ENCODE assay signal across 9 cellular contexts in genomic region chr13:101417043-101417406, GRCh38. TPM values are rescaled to one million over a fixed set of nuclear protein-coding genes. Genes with fewer than 3 reads are reported as not detected.
DNase-seq lines count a peak whose midpoint lies in the region; ATAC-seq and TF ChIP-seq lines count a peak whose summit lies in the region.
"Had no signal": no experiment of that assay in that cellular context is flagged by ENCODE, and none has a peak within 500 bp of the region (broad histone marks: within the 10 kb centered on the region; RNA-seq: fewer than 3 reads in every experiment).

No MANE protein-coding gene starts in this region.

- DNase-seq in HT1080 (ENCODE audit: low read depth) (peak; percentile 66), SK-N-DZ (ENCODE audit: low spot score) (peak; percentile 45), left ventricle myocardium inferior (no peak), smooth muscle cell of the brain vasculature (ENCODE audit: low read depth, low spot score) (peak; percentile 20), NCI-H2196 (lab: John Stamatoyannopoulos, UW; ENCODE audit: unreplicated experiment) (no peak), mesenteric fat pad (ENCODE audit: low spot score) (no peak), hippocampal formation (lab: John Stamatoyannopoulos, UW) (no peak)
- DNase-seq: activated CD4-positive, alpha-beta T cell treated with anti-CD3 and anti-CD28 coated beads for 4 hours had no signal

- peaks cover 22% of the 10 kb centered on the region for H3K27me3 ChIP-seq in left ventricle myocardium inferior (ENCODE audit: low read depth)

- H3K4me3 ChIP-seq in left ventricle myocardium inferior = peak overlapping the region; percentile 75

- no peaks in the 10 kb centered on the region for H3K36me3 ChIP-seq in left ventricle myocardium inferior

- peaks cover 17% of the 10 kb centered on the region for H3K4me1 ChIP-seq in left ventricle myocardium inferior

- peak overlapping the region; percentile 84 for H3K27ac ChIP-seq in left ventricle myocardium inferior (replicated peaks)

- no peak for TF ChIP-seq CTCF in left ventricle myocardium inferior (IDR thresholded peaks at IDR 0.05; ENCODE audit: borderline replicate concordance)

- intact Hi-C loops in left ventricle myocardium inferior (cut with micrococcal nuclease) = no loop called here

- no peaks in the 10 kb centered on the region for H3K9me3 ChIP-seq in left ventricle myocardium inferior (replicated peaks)

- ATAC-seq in GM21515 (IDR thresholded peaks at IDR 0.05; ENCODE audit: unreplicated experiment) = no peak

RNA-seq across cellular contexts. Expression of gene NALCN, which starts 0.7 kb away (rescaled TPM):
- 3.1 and 3.3 TPM in 2 replicates for total RNA-seq in HT1080 (2014; rRNA removed; shearing (Covaris generic))
- 4.6 and 5.6 TPM in 2 replicates for polyA plus RNA-seq in HT1080 (2015; cell fraction: cytosol; rRNA removed)
- polyA plus RNA-seq in HT1080 (2015; cell fraction: nucleus; rRNA removed) = 3.1 and 4.1 TPM in 2 replicates
- 5.1 and 5.2 TPM in 2 replicates for polyA plus RNA-seq in SK-N-DZ (2014; cell fraction: cytosol; rRNA removed)
- polyA plus RNA-seq in SK-N-DZ (2014; cell fraction: nucleus; rRNA removed) = 3.1 and 3.4 TPM in 2 replicates
- 8.3 TPM for total RNA-seq in left ventricle myocardium inferior
- 0.19 TPM for total RNA-seq in mesenteric fat pad

RNA-seq across cellular contexts. Expression of gene ITGBL1, which starts 35.5 kb away (rescaled TPM):
- 39.5 and 44.0 TPM in 2 replicates for total RNA-seq in HT1080 (2014; rRNA removed; shearing (Covaris generic))
- 39.9 and 51.4 TPM in 2 replicates for polyA plus RNA-seq in HT1080 (2015; cell fraction: cytosol; rRNA removed)
- 87.8 and 96.9 TPM in 2 replicates for polyA plus RNA-seq in HT1080 (2015; cell fraction: nucleus; rRNA removed)
- 0.02 TPM in 1 of 2 replicates, not detected in the other for polyA plus RNA-seq in SK-N-DZ (2014; cell fraction: cytosol; rRNA removed)
- polyA plus RNA-seq in SK-N-DZ (2014; cell fraction: nucleus; rRNA removed) = 0.46 TPM in 1 of 2 replicates, not detected in the other
- total RNA-seq in left ventricle myocardium inferior = 2.2 TPM
- total RNA-seq in mesenteric fat pad = 5.1 TPM

Comparison
In these comparisons a context has a peak if more than half of its experiments do, and no peak if none do; other contexts are left out.
1. DNase-seq: peak in HT1080 (single experiment), SK-N-DZ (single experiment) and smooth muscle cell of the brain vasculature (single experiment); none in left ventricle myocardium inferior (single experiment), NCI-H2196 (single experiment), mesenteric fat pad (single experiment) and hippocampal formation (0 of 2).